8 cellular contexts compared by ENCODE assay signal in genomic region chr4:27000820-27001219, GRCh38.
DNase-seq lines count a peak whose midpoint lies in the region; ATAC-seq, FAIRE-seq and TF ChIP-seq lines count a peak whose summit lies in the region.

No MANE protein-coding gene starts in this region.

- TF ChIP-seq CTCF in Caco-2 (IDR thresholded peaks at IDR 0.05; ENCODE audit: insufficient read depth in 1 of 2, low read depth in 1 of 2, low read length in 1 of 2, severe bottlenecking in 1 of 2, unreplicated experiment in 1 of 2) (peak; percentile 28 to 54), kidney (IDR thresholded peaks at IDR 0.05; ENCODE audit: borderline replicate concordance, extremely low read depth, insufficient read depth) (no peak)

- H3K9me3 ChIP-seq in Caco-2 (no peaks in the 10 kb centered on the region), kidney (ENCODE audit: control insufficient read depth in 1 of 2, low read length in 2 of 2) (no peaks in the 10 kb centered on the region)

- no peak overlapping the region for H3K4me3 Mint-ChIP-seq in Caco-2 (ENCODE audit: unreplicated experiment)
- H3K4me3 Mint-ChIP-seq in effector memory CD8-positive, alpha-beta T cell = no peak overlapping the region

- intact Hi-C loops in Caco-2 (cut with micrococcal nuclease; ENCODE audit: unreplicated experiment) = no loop called here
- intact Hi-C loops in kidney (cut with DNase I) = no loop called here

- H3K27me3 Mint-ChIP-seq in Caco-2 (ENCODE audit: insufficient read depth, unreplicated experiment) = no peaks in the 10 kb centered on the region
- H3K27me3 Mint-ChIP-seq in effector memory CD8-positive, alpha-beta T cell = no peaks in the 10 kb centered on the region

- no peaks in the 10 kb centered on the region for H3K4me1 Mint-ChIP-seq in Caco-2 (ENCODE audit: low read depth, unreplicated experiment)
- H3K4me1 Mint-ChIP-seq in effector memory CD8-positive, alpha-beta T cell (ENCODE audit: low read depth in 2 of 2) = peaks cover 15 to 21% of the 10 kb centered on the region in 2 donors

- H3K27ac ChIP-seq in kidney (ENCODE audit: low read depth in 2 of 2, low read length in 2 of 2) = no peak overlapping the region

- H3K9ac ChIP-seq in kidney (ENCODE audit: low read length in 2 of 2) = no peak overlapping the region

- H3K27me3 ChIP-seq in Caco-2 (replicated peaks; ENCODE audit: control insufficient read depth, insufficient read depth, low read length) = no peaks in the 10 kb centered on the region

- CTCF ChIA-PET in Caco-2 (lab: Charles Lee) = no interaction called here

- H3K27ac Mint-ChIP-seq in Caco-2 (ENCODE audit: unreplicated experiment) = no peak overlapping the region
- H3K27ac Mint-ChIP-seq in effector memory CD8-positive, alpha-beta T cell = peak overlapping the region; percentile 8 to 71

- H3K4me1 ChIP-seq in Caco-2 (no peaks in the 10 kb centered on the region), kidney (ENCODE audit: control insufficient read depth in 1 of 2, insufficient read depth in 1 of 2, low read depth in 1 of 2, low read length in 2 of 2) (no peaks in the 10 kb centered on the region)

- FAIRE-seq in kidney (lab: Jason Lieb, UNC) = no peak

- peak; percentile 86 for ATAC-seq in GM19372 (IDR thresholded peaks at IDR 0.05; ENCODE audit: low read depth, unreplicated experiment)
- ATAC-seq in HG03469 (IDR thresholded peaks at IDR 0.05; ENCODE audit: unreplicated experiment) = peak; percentile 86
- ATAC-seq in effector memory CD8-positive, alpha-beta T cell (replicated peaks) = peak; percentile 81
- ATAC-seq in HG03097 (IDR thresholded peaks at IDR 0.05; ENCODE audit: low FRiP score, unreplicated experiment) = no peak

- H3K36me3 Mint-ChIP-seq in Caco-2 (ENCODE audit: insufficient read depth, unreplicated experiment) = no peaks in the 10 kb centered on the region
- H3K36me3 Mint-ChIP-seq in effector memory CD8-positive, alpha-beta T cell (ENCODE audit: insufficient read depth) = peaks cover 24% of the 10 kb centered on the region

- H3K36me3 ChIP-seq in Caco-2 (ENCODE audit: control insufficient read depth, insufficient read depth, low read length) (no peaks in the 10 kb centered on the region), kidney (ENCODE audit: control insufficient read depth in 1 of 2, insufficient read depth in 2 of 2, low read length in 2 of 2) (peaks cover 0 to 2% of the 10 kb centered on the region in 2 donors)

- DNase-seq in Caco-2 (peak in 1 of 2 experiments; percentile 13), inferior parietal cortex (ENCODE audit: extremely low spot score) (no peak), kidney (no peak)
- peak in 1 of 3 experiments; percentile 6 for DNase-seq in effector memory CD8-positive, alpha-beta T cell
- DNase-seq in activated naive CD4-positive, alpha-beta T cell treated with anti-CD3 and anti-CD28 coated beads, Interleukin-2, amount 50 U/mL, for 16 hours = no peak

- no peaks in the 10 kb centered on the region for H3K9me3 Mint-ChIP-seq in Caco-2 (ENCODE audit: unreplicated experiment)
- H3K9me3 Mint-ChIP-seq in effector memory CD8-positive, alpha-beta T cell = no peaks in the 10 kb centered on the region

- POLR2A ChIA-PET in Caco-2 (lab: Charles Lee) = no interaction called here

- no TSS peak for BruUV-seq in Caco-2 (replicated peaks; lab: Mats Ljungman, UMichigan)

- H3K4me3 ChIP-seq in Caco-2 (ENCODE audit: low read depth, low read length) (no peak overlapping the region), kidney (ENCODE audit: low read length in 2 of 2) (no peak overlapping the region)
